ENCODE assay signal across 13 cellular contexts in genomic region chr17:58300336-58300735, GRCh38. TPM values are rescaled to one million over a fixed set of nuclear protein-coding genes. Genes with fewer than 3 reads are reported as not detected.
"Had no signal": no experiment of that assay in that cellular context is flagged by ENCODE, and none has a peak within 500 bp of the region (broad histone marks: within the 10 kb centered on the region; RNA-seq: fewer than 3 reads in every experiment).

No MANE protein-coding gene starts in this region.

- H3K4me3 ChIP-seq: breast epithelium, dorsolateral prefrontal cortex, skin epidermis, thyroid gland had no signal

- H3K9me3 ChIP-seq: breast epithelium, thyroid gland had no signal

- H3K27ac ChIP-seq: breast epithelium, dorsolateral prefrontal cortex, skin epidermis, thyroid gland had no signal

- H3K9me3 Mint-ChIP-seq: activated naive CD8-positive, alpha-beta T cell treated with anti-CD3 and anti-CD28 coated beads, Interleukin-2, amount 10 ng/mL, durations not matched to agents 7 days and 5 days; activated T-cell treated with anti-CD3 and anti-CD28 coated beads, Interleukin-2, amount 50 U/mL, for 4 hours had no signal

- ATAC-seq: activated CD4-positive, alpha-beta T cell treated with anti-CD3 and anti-CD28 coated beads for 36 hours; activated T-cell treated with anti-CD3 and anti-CD28 coated beads, Interleukin-2, amount 50 U/mL, for 4 hours had no signal

- H3K27me3 Mint-ChIP-seq: activated CD4-positive, alpha-beta T cell treated with anti-CD3 and anti-CD28 coated beads for 36 hours had no signal

- DNase-seq: activated CD4-positive, alpha-beta T cell treated with anti-CD3 and anti-CD28 coated beads for 36 hours; activated gamma-delta T cell; activated naive CD8-positive, alpha-beta T cell treated with anti-CD3 and anti-CD28 coated beads, Interleukin-2, amount 10 ng/mL, durations not matched to agents 7 days and 5 days; activated T-cell treated with anti-CD3 and anti-CD28 coated beads, Interleukin-2, amount 50 U/mL, for 4 hours; anterior cingulate cortex; retina; T-helper 9 cell; thyroid gland had no signal

- H3K4me1 ChIP-seq: breast epithelium, thyroid gland had no signal

- H3K27me3 ChIP-seq: breast epithelium, dorsolateral prefrontal cortex, thyroid gland had no signal

- H3K36me3 ChIP-seq: breast epithelium, thyroid gland had no signal

- H3K27ac Mint-ChIP-seq: activated CD4-positive, alpha-beta T cell treated with anti-CD3 and anti-CD28 coated beads for 36 hours; activated naive CD8-positive, alpha-beta T cell treated with anti-CD3 and anti-CD28 coated beads, Interleukin-2, amount 10 ng/mL, durations not matched to agents 7 days and 5 days had no signal

- H3K4me3 Mint-ChIP-seq: activated CD4-positive, alpha-beta T cell treated with anti-CD3 and anti-CD28 coated beads for 36 hours; activated naive CD8-positive, alpha-beta T cell treated with anti-CD3 and anti-CD28 coated beads, Interleukin-2, amount 10 ng/mL, durations not matched to agents 7 days and 5 days; activated T-cell treated with anti-CD3 and anti-CD28 coated beads, Interleukin-2, amount 50 U/mL, for 4 hours had no signal

RNA-seq across cellular contexts. Expression of gene MPO, which starts 19.6 kb away (rescaled TPM):
- total RNA-seq: activated naive CD8-positive, alpha-beta T cell treated with anti-CD3 and anti-CD28 coated beads, Interleukin-2, amount 10 ng/mL, durations not matched to agents 7 days and 5 days; activated T-cell treated with anti-CD3 and anti-CD28 coated beads, Interleukin-2, amount 50 U/mL, for 4 hours; chondrocyte; SK-MEL-5 had no signal

RNA-seq across cellular contexts. Expression of gene TSPOAP1, which starts 28.3 kb away (rescaled TPM):
- total RNA-seq: SK-MEL-5 had no signal
